17 cellular contexts compared by ENCODE assay signal in genomic region chr6:135627092-135627715, GRCh38.
DNase-seq lines count a peak whose midpoint lies in the region; ATAC-seq, FAIRE-seq and TF ChIP-seq lines count a peak whose summit lies in the region.
"Had no signal": no experiment of that assay in that cellular context is flagged by ENCODE, and none has a peak within 500 bp of the region (broad histone marks: within the 10 kb centered on the region; RNA-seq: fewer than 3 reads in every experiment).

No MANE protein-coding gene starts in this region.

- ATAC-seq in GM18508 (IDR thresholded peaks at IDR 0.05; ENCODE audit: insufficient read depth, unreplicated experiment), result peak; percentile 93
- ATAC-seq in GM19463 (IDR thresholded peaks at IDR 0.05; ENCODE audit: unreplicated experiment), result peak; percentile 94
- ATAC-seq in HG02973 (IDR thresholded peaks at IDR 0.05; ENCODE audit: unreplicated experiment), result peak; percentile 83
- no peak for ATAC-seq in GM21515 (IDR thresholded peaks at IDR 0.05; ENCODE audit: unreplicated experiment)
- ATAC-seq: Right ventricle myocardium inferior had no signal

- DNase-seq in RCC 7860 (ENCODE audit: low spot score) (peak; percentile 16), GM13976 (ENCODE audit: low spot score) (no peak), EL (no peak)
- DNase-seq in activated T-cell treated with anti-CD3 and anti-CD28 coated beads, Interleukin-2, amount 50 U/mL, for 24 hours, result no peak
- DNase-seq: aorta; GDM1; left ventricle myocardium inferior; NCI-H1092; NCI-H524; stimulated activated CD4-positive, alpha-beta T cell treated with anti-CD3 and anti-CD28 coated beads, Interleukin-12 subunit alpha, Interleukin-12 subunit beta, amount 100 ng/mL, for 4 hours had no signal

- TF ChIP-seq CTCF in GM13976 (IDR thresholded peaks at IDR 0.05; ENCODE audit: borderline replicate concordance, control extremely low read depth, extremely low read depth, insufficient read depth, missing control alignments), result no peak

- no peak overlapping the region for H3K4me3 Mint-ChIP-seq in activated T-cell treated with anti-CD3 and anti-CD28 coated beads, Interleukin-2, amount 50 U/mL, for 24 hours
- H3K4me3 Mint-ChIP-seq: neural crest cell had no signal

- peaks cover 54% of the 10 kb centered on the region for H3K4me1 Mint-ChIP-seq in activated T-cell treated with anti-CD3 and anti-CD28 coated beads, Interleukin-2, amount 50 U/mL, for 24 hours (ENCODE audit: low read depth)
- H3K4me1 Mint-ChIP-seq: neural crest cell had no signal

- peaks cover 23% of the 10 kb centered on the region for H3K9me3 Mint-ChIP-seq in activated T-cell treated with anti-CD3 and anti-CD28 coated beads, Interleukin-2, amount 50 U/mL, for 24 hours

- no peaks in the 10 kb centered on the region for H3K27me3 Mint-ChIP-seq in activated T-cell treated with anti-CD3 and anti-CD28 coated beads, Interleukin-2, amount 50 U/mL, for 24 hours

- in situ Hi-C loops in GM13976 (cut with MboI; ENCODE audit: low sequenced_read_pairs, unreplicated experiment), result no loop called here

- peak; percentile 8 for FAIRE-seq in RCC 7860 (lab: Jason Lieb, UNC)
- FAIRE-seq: frontal cortex had no signal

- no peak overlapping the region for H3K27ac Mint-ChIP-seq in activated T-cell treated with anti-CD3 and anti-CD28 coated beads, Interleukin-2, amount 50 U/mL, for 24 hours

- peaks cover 19% of the 10 kb centered on the region for H3K36me3 Mint-ChIP-seq in activated T-cell treated with anti-CD3 and anti-CD28 coated beads, Interleukin-2, amount 50 U/mL, for 24 hours (ENCODE audit: low read depth)
